10 cellular contexts compared by ENCODE assay signal in genomic region chr7:112001089-112001826, GRCh38.
DNase-seq lines count a peak whose midpoint lies in the region; ATAC-seq and TF ChIP-seq lines count a peak whose summit lies in the region.
"Had no signal": no experiment of that assay in that cellular context is flagged by ENCODE, and none has a peak within 500 bp of the region (broad histone marks: within the 10 kb centered on the region; RNA-seq: fewer than 3 reads in every experiment).

No MANE protein-coding gene starts in this region.

- intact Hi-C loops in dorsolateral prefrontal cortex (cut with DNase I) = loop anchor here in 1 of 2 donors (10.0 kb wide), 1 partner anchor 204 kb away; the partner anchor contains the start of genes DOCK4 and ZNF277

- H3K27me3 ChIP-seq in dorsolateral prefrontal cortex = no peaks in the 10 kb centered on the region

- H3K36me3 Mint-ChIP-seq in neural crest cell (ENCODE audit: low read depth) = no peaks in the 10 kb centered on the region

- no peak for ATAC-seq in left lobe of liver
- ATAC-seq: activated CD8-positive, alpha-beta T cell treated with anti-CD3 and anti-CD28 coated beads for 36 hours had no signal

- peak overlapping the region; percentile 13 for H3K27ac Mint-ChIP-seq in neural crest cell (ENCODE audit: unreplicated experiment)
- H3K27ac Mint-ChIP-seq: activated CD8-positive, alpha-beta T cell treated with anti-CD3 and anti-CD28 coated beads for 36 hours had no signal

- DNase-seq in COLO829 (ENCODE audit: low spot score) = peak; percentile 56
- DNase-seq in NCI-H69 (lab: John Stamatoyannopoulos, UW) = peak; percentile 37
- peak in 3 of 10 donors; percentile 43 to 57 (median 53) for DNase-seq in dorsolateral prefrontal cortex
- no peak for DNase-seq in neural crest cell (ENCODE audit: low read depth, low spot score)
- DNase-seq in 8988T = no peak
- no peak for DNase-seq in left lobe of liver (ENCODE audit: low spot score)
- no peak for DNase-seq in NCI-H2107 (lab: John Stamatoyannopoulos, UW)
- DNase-seq in OCI-M1 (lab: John Stamatoyannopoulos, UW) = no peak
- DNase-seq: activated CD8-positive, alpha-beta T cell treated with anti-CD3 and anti-CD28 coated beads for 36 hours; left cardiac atrium had no signal

- H3K4me3 Mint-ChIP-seq in neural crest cell = no peak overlapping the region
- H3K4me3 Mint-ChIP-seq: activated CD8-positive, alpha-beta T cell treated with anti-CD3 and anti-CD28 coated beads for 36 hours had no signal

- peak overlapping the region in 55 of 59 donors; percentile 12 to 93 (median 75) for H3K27ac ChIP-seq in dorsolateral prefrontal cortex

- H3K4me1 Mint-ChIP-seq in neural crest cell = peaks cover 16% of the 10 kb centered on the region

- H3K4me3 ChIP-seq in dorsolateral prefrontal cortex = peak overlapping the region in 29 of 59 donors; percentile 0 to 53 (median 26)

- H3K27me3 Mint-ChIP-seq in neural crest cell (ENCODE audit: low read depth) = no peaks in the 10 kb centered on the region
- H3K27me3 Mint-ChIP-seq: activated CD8-positive, alpha-beta T cell treated with anti-CD3 and anti-CD28 coated beads for 36 hours had no signal

- TF ChIP-seq CTCF in dorsolateral prefrontal cortex (IDR thresholded peaks at IDR 0.05 in 54 of 56, conservative IDR thresholded peaks at IDR 0.05 in 2 of 56; ENCODE audit: low read depth in 1 of 56, partially characterized antibody in 56 of 56) (no peak), neural crest cell (conservative IDR thresholded peaks at IDR 0.05) (no peak)

- no peaks in the 10 kb centered on the region for H3K9me3 Mint-ChIP-seq in neural crest cell
- H3K9me3 Mint-ChIP-seq: activated CD8-positive, alpha-beta T cell treated with anti-CD3 and anti-CD28 coated beads for 36 hours had no signal

Comparison
In these comparisons a context has a peak if more than half of its experiments do, and no peak if none do; other contexts are left out.
1. DNase-seq: peak in COLO829 (single experiment) and NCI-H69 (single experiment); none in neural crest cell (single experiment), 8988T (single experiment), left lobe of liver (single experiment), NCI-H2107 (single experiment) and OCI-M1 (single experiment).